ENCODE assay signal across 12 cellular contexts in genomic region chr2:86254576-86255538, GRCh38. TPM values are rescaled to one million over a fixed set of nuclear protein-coding genes. Genes with fewer than 3 reads are reported as not detected.
DNase-seq lines count a peak whose midpoint lies in the region; ATAC-seq and TF ChIP-seq lines count a peak whose summit lies in the region.
"Had no signal": no experiment of that assay in that cellular context is flagged by ENCODE, and none has a peak within 500 bp of the region (broad histone marks: within the 10 kb centered on the region; RNA-seq: fewer than 3 reads in every experiment).

No MANE protein-coding gene starts in this region.

- no peak overlapping the region for H3K4me3 ChIP-seq in ascending aorta
- no peak overlapping the region for H3K4me3 ChIP-seq in right atrium auricular region
- H3K4me3 ChIP-seq in stomach smooth muscle (ENCODE audit: low read length in 2 of 2) = peak overlapping the region in 1 of 2 donors; percentile 47
- no peak overlapping the region for H3K4me3 ChIP-seq in brain microvascular endothelial cell (ENCODE audit: low read depth, low read length)
- H3K4me3 ChIP-seq: skin epidermis had no signal

- intact Hi-C loops in ascending aorta (cut with DNase I) = no loop called here

- TF ChIP-seq CTCF in ascending aorta (IDR thresholded peaks at IDR 0.05) (no peak), right atrium auricular region (IDR thresholded peaks at IDR 0.05) (no peak), brain microvascular endothelial cell (IDR thresholded peaks at IDR 0.05; ENCODE audit: low read depth, low read length, missing control alignments) (no peak)

- in situ Hi-C loops in brain microvascular endothelial cell (cut with HindIII; ENCODE audit: low pct_ligation_motif_present, low sequenced_read_pairs) = no loop called here

- no peaks in the 10 kb centered on the region for H3K27me3 ChIP-seq in ascending aorta
- H3K27me3 ChIP-seq in right atrium auricular region = no peaks in the 10 kb centered on the region
- no peaks in the 10 kb centered on the region for H3K27me3 ChIP-seq in stomach smooth muscle (ENCODE audit: control insufficient read depth in 1 of 2, insufficient read depth in 2 of 2, low read length in 2 of 2)
- H3K27me3 ChIP-seq in brain microvascular endothelial cell (replicated peaks) = peaks cover 8% of the 10 kb centered on the region

- DNase-seq in NCI-H1092 treated with DMSO at 0.1 percent for 48 hours (lab: John Stamatoyannopoulos, UW) (peak; percentile 3), ascending aorta (ENCODE audit: low spot score in 2 of 2) (no peak), right atrium auricular region (ENCODE audit: low spot score) (no peak), NCI-H526 (lab: John Stamatoyannopoulos, UW) (no peak), brain microvascular endothelial cell (no peak)
- DNase-seq: activated CD4-positive, CD25-positive, alpha-beta regulatory T cell treated with anti-CD3 and anti-CD28 coated beads, Interleukin-2, amount 50 U/mL, for 72 hours; activated gamma-delta T cell; NCI-H1436 had no signal

- H3K36me3 ChIP-seq in ascending aorta (no peaks in the 10 kb centered on the region), right atrium auricular region (peaks cover 4% of the 10 kb centered on the region), stomach smooth muscle (ENCODE audit: control insufficient read depth in 2 of 2, insufficient read depth in 2 of 2, low read length in 2 of 2) (peaks cover 0 to 4% of the 10 kb centered on the region in 2 donors), brain microvascular endothelial cell (replicated peaks) (no peaks in the 10 kb centered on the region)

- peak overlapping the region in 1 of 2 donors; percentile 36 for H3K9ac ChIP-seq in stomach smooth muscle (ENCODE audit: low read length in 2 of 2)

- ATAC-seq in GM21390 (IDR thresholded peaks at IDR 0.05; ENCODE audit: unreplicated experiment) (no peak), GM18861 (IDR thresholded peaks at IDR 0.05; ENCODE audit: unreplicated experiment) (no peak)

- H3K27ac ChIP-seq in ascending aorta (peak overlapping the region; percentile 50 to 69), right atrium auricular region (peak overlapping the region; percentile 66 to 72), stomach smooth muscle (ENCODE audit: low read length) (peak overlapping the region; percentile 76), brain microvascular endothelial cell (no peak overlapping the region)

- H3K9me3 ChIP-seq in ascending aorta (no peaks in the 10 kb centered on the region), right atrium auricular region (no peaks in the 10 kb centered on the region), stomach smooth muscle (ENCODE audit: control insufficient read depth in 2 of 2, low read length in 2 of 2) (no peaks in the 10 kb centered on the region)

- peaks cover 7 to 12% of the 10 kb centered on the region in 2 donors for H3K4me1 ChIP-seq in ascending aorta
- peaks cover 0 to 51% of the 10 kb centered on the region in 2 donors for H3K4me1 ChIP-seq in right atrium auricular region
- H3K4me1 ChIP-seq in stomach smooth muscle (ENCODE audit: control insufficient read depth, insufficient read depth, low read length) = peaks cover 53% of the 10 kb centered on the region

RNA-seq across cellular contexts. Expression of gene MRPL35, which starts 55.6 kb away (rescaled TPM):
- 4.7 TPM for total RNA-seq in ascending aorta
- total RNA-seq in right atrium auricular region = 10 to 100 TPM; 36.0 to 53.5 TPM

RNA-seq across cellular contexts. Expression of gene IMMT, which starts 59.6 kb away (rescaled TPM):
- total RNA-seq in ascending aorta = 97.1 TPM
- total RNA-seq in right atrium auricular region = 100 to 1,000 TPM; 104 to 177 TPM
